Comparison of ENCODE assay signal across 1 cellular context in genomic region chr2:203591642-203592041, GRCh38.
TF ChIP-seq lines count a peak whose summit lies in the region.

No MANE protein-coding gene starts in this region.

TF ChIP-seq in HCT116, 20 proteins besides CTCF, POLR2A, EP300 and RAD21 (continued from another document):
- TF ChIP-seq ATF3 (IDR thresholded peaks at IDR 0.05) (no peak), JUND (IDR thresholded peaks at IDR 0.05) (no peak), FOSL1 (IDR thresholded peaks at IDR 0.05; ENCODE audit: low read depth) (no peak), SRF (IDR thresholded peaks at IDR 0.05; ENCODE audit: low read depth) (no peak), ZFX (IDR thresholded peaks at IDR 0.05) (no peak), EZH2phosphoT487 (IDR thresholded peaks at IDR 0.05; ENCODE audit: borderline replicate concordance) (no peak), EGR1 (IDR thresholded peaks at IDR 0.05; ENCODE audit: low read depth) (no peak), SIN3A (IDR thresholded peaks at IDR 0.05; ENCODE audit: low read depth) (no peak), CBX3 (IDR thresholded peaks at IDR 0.05; ENCODE audit: low read depth) (no peak), TCF7L2 (IDR thresholded peaks at IDR 0.05; ENCODE audit: borderline replicate concordance, extremely low read depth, insufficient read depth, insufficient read length) (no peak)
- TF ChIP-seq, protein P1, sequence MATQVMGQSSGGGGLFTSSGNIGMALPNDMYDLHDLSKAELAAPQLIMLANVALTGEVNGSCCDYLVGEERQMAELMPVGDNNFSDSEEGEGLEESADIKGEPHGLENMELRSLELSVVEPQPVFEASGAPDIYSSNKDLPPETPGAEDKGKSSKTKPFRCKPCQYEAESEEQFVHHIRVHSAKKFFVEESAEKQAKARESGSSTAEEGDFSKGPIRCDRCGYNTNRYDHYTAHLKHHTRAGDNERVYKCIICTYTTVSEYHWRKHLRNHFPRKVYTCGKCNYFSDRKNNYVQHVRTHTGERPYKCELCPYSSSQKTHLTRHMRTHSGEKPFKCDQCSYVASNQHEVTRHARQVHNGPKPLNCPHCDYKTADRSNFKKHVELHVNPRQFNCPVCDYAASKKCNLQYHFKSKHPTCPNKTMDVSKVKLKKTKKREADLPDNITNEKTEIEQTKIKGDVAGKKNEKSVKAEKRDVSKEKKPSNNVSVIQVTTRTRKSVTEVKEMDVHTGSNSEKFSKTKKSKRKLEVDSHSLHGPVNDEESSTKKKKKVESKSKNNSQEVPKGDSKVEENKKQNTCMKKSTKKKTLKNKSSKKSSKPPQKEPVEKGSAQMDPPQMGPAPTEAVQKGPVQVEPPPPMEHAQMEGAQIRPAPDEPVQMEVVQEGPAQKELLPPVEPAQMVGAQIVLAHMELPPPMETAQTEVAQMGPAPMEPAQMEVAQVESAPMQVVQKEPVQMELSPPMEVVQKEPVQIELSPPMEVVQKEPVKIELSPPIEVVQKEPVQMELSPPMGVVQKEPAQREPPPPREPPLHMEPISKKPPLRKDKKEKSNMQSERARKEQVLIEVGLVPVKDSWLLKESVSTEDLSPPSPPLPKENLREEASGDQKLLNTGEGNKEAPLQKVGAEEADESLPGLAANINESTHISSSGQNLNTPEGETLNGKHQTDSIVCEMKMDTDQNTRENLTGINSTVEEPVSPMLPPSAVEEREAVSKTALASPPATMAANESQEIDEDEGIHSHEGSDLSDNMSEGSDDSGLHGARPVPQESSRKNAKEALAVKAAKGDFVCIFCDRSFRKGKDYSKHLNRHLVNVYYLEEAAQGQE (IDR thresholded peaks at IDR 0.05; ENCODE audit: low read depth), result no peak
